In genomic region chrY:15973200-15973599, GRCh38 we compare ENCODE assay signal across 28 cellular contexts.
"Had no signal": no experiment of that assay in that cellular context is flagged by ENCODE, and none has a peak within 500 bp of the region (broad histone marks: within the 10 kb centered on the region; RNA-seq: fewer than 3 reads in every experiment).

No MANE protein-coding gene starts in this region.

- H3K9me3 ChIP-seq: colonic mucosa, esophagus muscularis mucosa, esophagus squamous epithelium, gastrocnemius medialis, gastroesophageal sphincter, heart left ventricle, heart right ventricle had no signal

- DNase-seq: colonic mucosa; cortex of kidney; dermis blood vessel endothelial cell; dorsolateral prefrontal cortex; effector CD4-positive, alpha-beta T cell; effector CD8-positive, alpha-beta T cell; effector memory CD4-positive, alpha-beta T cell; effector memory CD8-positive, alpha-beta T cell; endodermal cell; erythroblast; esophagus squamous epithelium; foreskin fibroblast; foreskin keratinocyte; foreskin melanocyte; gastrocnemius medialis; glutamatergic neuron; head of caudate nucleus; heart left ventricle; heart right ventricle had no signal

- H3K4me3 ChIP-seq: colonic mucosa, coronary artery, dorsolateral prefrontal cortex, esophagus muscularis mucosa, esophagus squamous epithelium, gastrocnemius medialis, gastroesophageal sphincter, heart left ventricle, heart right ventricle had no signal

- H3K27ac ChIP-seq: colonic mucosa, coronary artery, dorsolateral prefrontal cortex, epithelial cell of prostate, esophagus muscularis mucosa, foreskin keratinocyte, gastrocnemius medialis, gastroesophageal sphincter, heart left ventricle, heart right ventricle had no signal

- H3K4me1 ChIP-seq: colonic mucosa, esophagus muscularis mucosa, foreskin keratinocyte, gastrocnemius medialis, gastroesophageal sphincter, heart left ventricle, heart right ventricle had no signal

- ATAC-seq: effector memory CD8-positive, alpha-beta T cell; esophagus mucosa; foreskin keratinocyte; gastrocnemius medialis; gastroesophageal sphincter; heart left ventricle; heart right ventricle had no signal

- FAIRE-seq: colon, endometrium, endothelial cell of umbilical vein, frontal cortex had no signal

- H3K36me3 ChIP-seq: colonic mucosa, esophagus muscularis mucosa, esophagus squamous epithelium, gastrocnemius medialis, gastroesophageal sphincter, heart left ventricle, heart right ventricle had no signal

- H3K27me3 ChIP-seq: colonic mucosa, dorsolateral prefrontal cortex, esophagus muscularis mucosa, esophagus squamous epithelium, foreskin keratinocyte, gastrocnemius medialis, gastroesophageal sphincter, heart left ventricle, heart right ventricle had no signal
